In genomic region chr19:55538132-55538531, GRCh38 we compare ENCODE assay signal across 29 cellular contexts. TPM values are rescaled to one million over a fixed set of nuclear protein-coding genes. Genes with fewer than 3 reads are reported as not detected.
"Had no signal": no experiment of that assay in that cellular context is flagged by ENCODE, and none has a peak within 500 bp of the region (broad histone marks: within the 10 kb centered on the region; RNA-seq: fewer than 3 reads in every experiment).

No MANE protein-coding gene starts in this region.

- H3K36me3 ChIP-seq: cardiac muscle cell, heart right ventricle, sigmoid colon, vagina had no signal

- H3K4me3 ChIP-seq: body of pancreas, cardiac muscle cell, heart right ventricle, sigmoid colon, testis, vagina had no signal

- H3K36me3 Mint-ChIP-seq: activated CD8-positive, alpha-beta memory T cell treated with anti-CD3 and anti-CD28 coated beads, Interleukin-2, amount 10 ng/mL, durations not matched to agents 7 days and 5 days; stimulated activated naive B cell treated with anti-CD40 and anti-IgM and Interleukin-4, amounts not matched to agents 10 μg/mL and 1 μg/mL and 100 μg/mL, for 72 hours had no signal

- H3K9me3 ChIP-seq: body of pancreas, heart right ventricle, sigmoid colon, testis, vagina had no signal

- ATAC-seq: activated CD8-positive, alpha-beta memory T cell treated with anti-CD3 and anti-CD28 coated beads, Interleukin-2, amount 10 ng/mL, durations not matched to agents 7 days and 5 days; activated CD8-positive, alpha-beta T cell treated with anti-CD3 and anti-CD28 coated beads for 36 hours; activated naive CD8-positive, alpha-beta T cell treated with anti-CD3 and anti-CD28 coated beads, Interleukin-2, amount 50 U/mL, for 24 hours; body of pancreas; heart right ventricle; stimulated activated naive B cell treated with anti-CD40 and anti-IgM and Interleukin-4, amounts not matched to agents 10 μg/mL and 1 μg/mL and 100 μg/mL, for 72 hours had no signal

- H3K4me3 Mint-ChIP-seq: activated CD4-positive, alpha-beta T cell treated with anti-CD3 and anti-CD28 coated beads, Interleukin-2, amount 10 ng/mL, durations not matched to agents 7 days and 5 days; activated CD8-positive, alpha-beta memory T cell treated with anti-CD3 and anti-CD28 coated beads, Interleukin-2, amount 10 ng/mL, durations not matched to agents 7 days and 5 days; activated CD8-positive, alpha-beta T cell treated with anti-CD3 and anti-CD28 coated beads for 36 hours; activated naive CD8-positive, alpha-beta T cell treated with anti-CD3 and anti-CD28 coated beads, Interleukin-2, amount 50 U/mL, for 24 hours; activated T-helper 1 cell treated with anti-CD3 and anti-CD28 coated beads, Interleukin-12 subunit alpha, Interleukin-12 subunit beta, Interleukin-2, Interleukin-4 antibody, amounts not matched to agents 30 ng/mL and 10 ng/mL and 1 ng/mL, durations not matched to agents 14 hours and 24 hours and 36 hours; stimulated activated naive B cell treated with anti-CD40 and anti-IgM and Interleukin-4, amounts not matched to agents 10 μg/mL and 1 μg/mL and 100 μg/mL, for 72 hours had no signal

- H3K9me3 Mint-ChIP-seq: activated CD4-positive, alpha-beta T cell treated with anti-CD3 and anti-CD28 coated beads, Interleukin-2, amount 10 ng/mL, durations not matched to agents 7 days and 5 days; activated CD8-positive, alpha-beta T cell treated with anti-CD3 and anti-CD28 coated beads for 36 hours; activated naive CD8-positive, alpha-beta T cell treated with anti-CD3 and anti-CD28 coated beads, Interleukin-2, amount 50 U/mL, for 24 hours; activated T-helper 1 cell treated with anti-CD3 and anti-CD28 coated beads, Interleukin-12 subunit alpha, Interleukin-12 subunit beta, Interleukin-2, Interleukin-4 antibody, amounts not matched to agents 30 ng/mL and 10 ng/mL and 1 ng/mL, durations not matched to agents 14 hours and 24 hours and 36 hours had no signal

- H3K27me3 ChIP-seq: body of pancreas, cardiac muscle cell, heart right ventricle, testis, vagina had no signal

- H3K27ac Mint-ChIP-seq: activated CD4-positive, alpha-beta T cell treated with anti-CD3 and anti-CD28 coated beads, Interleukin-2, amount 10 ng/mL, durations not matched to agents 7 days and 5 days; activated CD8-positive, alpha-beta memory T cell treated with anti-CD3 and anti-CD28 coated beads, Interleukin-2, amount 10 ng/mL, durations not matched to agents 7 days and 5 days; activated CD8-positive, alpha-beta T cell treated with anti-CD3 and anti-CD28 coated beads for 36 hours; activated naive CD8-positive, alpha-beta T cell treated with anti-CD3 and anti-CD28 coated beads, Interleukin-2, amount 50 U/mL, for 24 hours; activated T-helper 1 cell treated with anti-CD3 and anti-CD28 coated beads, Interleukin-12 subunit alpha, Interleukin-12 subunit beta, Interleukin-2, Interleukin-4 antibody, amounts not matched to agents 30 ng/mL and 10 ng/mL and 1 ng/mL, durations not matched to agents 14 hours and 24 hours and 36 hours; stimulated activated naive B cell treated with anti-CD40 and anti-IgM and Interleukin-4, amounts not matched to agents 10 μg/mL and 1 μg/mL and 100 μg/mL, for 72 hours had no signal

- H3K4me1 ChIP-seq: body of pancreas, heart right ventricle, sigmoid colon, testis, vagina had no signal

- DNase-seq: activated CD4-positive, alpha-beta T cell treated with anti-CD3 and anti-CD28 coated beads, Interleukin-2, amount 10 ng/mL, durations not matched to agents 7 days and 5 days; activated CD4-positive, CD25-positive, alpha-beta regulatory T cell treated with anti-CD3 and anti-CD28 coated beads, Interleukin-2, amount 50 U/mL, for 72 hours; activated CD8-positive, alpha-beta memory T cell treated with anti-CD3 and anti-CD28 coated beads, Interleukin-2, amount 10 ng/mL, durations not matched to agents 7 days and 5 days; activated CD8-positive, alpha-beta T cell treated with anti-CD3 and anti-CD28 coated beads for 36 hours; activated gamma-delta T cell; activated naive CD4-positive, alpha-beta T cell treated with anti-CD3 and anti-CD28 coated beads, Interleukin-2, amount 50 U/mL, for 16 hours; activated naive CD8-positive, alpha-beta T cell treated with anti-CD3 and anti-CD28 coated beads, Interleukin-2, amount 50 U/mL, for 24 hours; activated T-cell treated with anti-CD3 and anti-CD28 coated beads for 4 hours; body of pancreas; effector CD4-positive, alpha-beta T cell; heart right ventricle; sigmoid colon; stimulated activated CD4-positive, alpha-beta T cell treated with anti-CD3 and anti-CD28 coated beads, Interleukin-2, amount 100 ng/mL, for 48 hours; stimulated activated CD8-positive, alpha-beta memory T cell treated with anti-CD3 and anti-CD28 coated beads, Interleukin-4, amount 100 ng/mL, for 48 hours; stimulated activated naive B cell treated with anti-CD40 and anti-IgM and Interleukin-4, amounts not matched to agents 10 μg/mL and 1 μg/mL and 100 μg/mL, for 72 hours; testis; trophoblast cell had no signal

- H3K27me3 Mint-ChIP-seq: activated CD4-positive, alpha-beta T cell treated with anti-CD3 and anti-CD28 coated beads, Interleukin-2, amount 10 ng/mL, durations not matched to agents 7 days and 5 days; activated CD8-positive, alpha-beta memory T cell treated with anti-CD3 and anti-CD28 coated beads, Interleukin-2, amount 10 ng/mL, durations not matched to agents 7 days and 5 days; activated CD8-positive, alpha-beta T cell treated with anti-CD3 and anti-CD28 coated beads for 36 hours; activated naive CD8-positive, alpha-beta T cell treated with anti-CD3 and anti-CD28 coated beads, Interleukin-2, amount 50 U/mL, for 24 hours had no signal

- H3K4me1 Mint-ChIP-seq: activated CD4-positive, alpha-beta T cell treated with anti-CD3 and anti-CD28 coated beads, Interleukin-2, amount 10 ng/mL, durations not matched to agents 7 days and 5 days; activated CD8-positive, alpha-beta memory T cell treated with anti-CD3 and anti-CD28 coated beads, Interleukin-2, amount 10 ng/mL, durations not matched to agents 7 days and 5 days; activated naive CD8-positive, alpha-beta T cell treated with anti-CD3 and anti-CD28 coated beads, Interleukin-2, amount 50 U/mL, for 24 hours had no signal

- H3K27ac ChIP-seq: body of pancreas, cardiac muscle cell, heart right ventricle, sigmoid colon, testis, vagina, VCaP had no signal

RNA-seq across cellular contexts. Expression of gene SBK2, which starts 1.2 kb away (rescaled TPM):
- total RNA-seq: activated CD4-positive, alpha-beta T cell treated with anti-CD3 and anti-CD28 coated beads, Interleukin-2, amount 10 ng/mL, durations not matched to agents 7 days and 5 days; activated CD8-positive, alpha-beta memory T cell treated with anti-CD3 and anti-CD28 coated beads, Interleukin-2, amount 10 ng/mL, durations not matched to agents 7 days and 5 days; activated CD8-positive, alpha-beta T cell treated with anti-CD3 and anti-CD28 coated beads for 36 hours; activated T-helper 1 cell treated with anti-CD3 and anti-CD28 coated beads, Interleukin-12 subunit alpha, Interleukin-12 subunit beta, Interleukin-2, Interleukin-4 antibody, amounts not matched to agents 30 ng/mL and 10 ng/mL and 1 ng/mL, durations not matched to agents 14 hours and 24 hours and 36 hours; body of pancreas; cerebellum; fibroblast of villous mesenchyme; liver; mononuclear cell; posterior vena cava; renal cortical epithelial cell; sigmoid colon; T-helper 2 cell treated with Interferon-gamma antibody and Interleukin-4, amounts not matched to agents 100 ng/mL and 5 ng/mL, for 36 hours; vagina had no signal
- polyA plus RNA-seq: liver, neural cell, sigmoid colon had no signal

RNA-seq across cellular contexts. Expression of gene SBK3, which starts 7.2 kb away (rescaled TPM):
- total RNA-seq: activated CD4-positive, alpha-beta T cell treated with anti-CD3 and anti-CD28 coated beads, Interleukin-2, amount 10 ng/mL, durations not matched to agents 7 days and 5 days; activated CD8-positive, alpha-beta memory T cell treated with anti-CD3 and anti-CD28 coated beads, Interleukin-2, amount 10 ng/mL, durations not matched to agents 7 days and 5 days; activated CD8-positive, alpha-beta T cell treated with anti-CD3 and anti-CD28 coated beads for 36 hours; activated T-helper 1 cell treated with anti-CD3 and anti-CD28 coated beads, Interleukin-12 subunit alpha, Interleukin-12 subunit beta, Interleukin-2, Interleukin-4 antibody, amounts not matched to agents 30 ng/mL and 10 ng/mL and 1 ng/mL, durations not matched to agents 14 hours and 24 hours and 36 hours; body of pancreas; cerebellum; liver; mononuclear cell; posterior vena cava; renal cortical epithelial cell; T-helper 2 cell treated with Interferon-gamma antibody and Interleukin-4, amounts not matched to agents 100 ng/mL and 5 ng/mL, for 36 hours; vagina had no signal
- polyA plus RNA-seq: cardiac muscle cell, neural cell had no signal
